In the genomic region with DNA sequence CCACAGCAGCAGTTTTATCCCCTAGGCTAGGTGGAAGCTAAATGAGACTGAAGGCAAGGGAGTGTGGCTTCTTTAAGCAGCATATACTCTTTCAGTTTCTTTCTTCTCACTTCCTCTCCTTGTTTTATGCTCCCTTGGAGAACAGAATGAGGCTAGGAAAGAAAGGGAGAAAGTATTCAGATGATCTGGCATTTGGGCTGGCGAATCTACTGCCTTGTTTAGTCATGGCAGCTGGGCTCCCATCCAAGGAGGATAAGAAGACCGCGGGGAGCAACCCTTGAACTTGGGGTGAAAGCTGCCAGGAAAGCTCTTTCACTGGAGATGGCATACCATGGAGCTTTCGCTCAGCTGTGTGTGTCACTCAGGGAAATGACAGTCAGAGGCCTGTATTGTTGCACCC, we compare ENCODE assay signal across 9 cellular contexts.
A peak's percentile ranks its signal among the peaks of the same experiment; 100 is the strongest.
DNase-seq lines count a peak whose midpoint lies in the region; FAIRE-seq and TF ChIP-seq lines count a peak whose summit lies in the region.
"Had no signal": no experiment of that assay in that cellular context is flagged by ENCODE, and none has a peak within 500 bp of the region (broad histone marks: within the 10 kb centered on the region; RNA-seq: fewer than 3 reads in every experiment).

No MANE protein-coding gene starts in this region.

- no peak overlapping the region for H3K9ac ChIP-seq in keratinocyte (ENCODE audit: control insufficient read depth, extremely low read depth, insufficient read depth, low read length)

- no peaks in the 10 kb centered on the region for H3K9me3 ChIP-seq in Peyer's patch
- no peaks in the 10 kb centered on the region for H3K9me3 ChIP-seq in keratinocyte (ENCODE audit: control insufficient read depth, low read depth, low read length)
- no peaks in the 10 kb centered on the region for H3K9me3 ChIP-seq in effector memory CD4-positive, alpha-beta T cell (ENCODE audit: control insufficient read depth, low read length)

- peak; percentile 84 for FAIRE-seq in keratinocyte (lab: Jason Lieb, UNC)

- in situ Hi-C loops in G401 (cut with HindIII; ENCODE audit: low sequenced_read_pairs) = no loop called here

- peak in 1 of 2 donors; percentile 22 for TF ChIP-seq POLR2A in Peyer's patch (IDR thresholded peaks at IDR 0.05)

- H3K27ac ChIP-seq in Peyer's patch (peak overlapping the region in 2 of 4 donors; percentile 31 to 53), keratinocyte (ENCODE audit: control insufficient read depth, insufficient read depth, low read length) (no peak overlapping the region)
- no peak overlapping the region for H3K27ac ChIP-seq in effector memory CD4-positive, alpha-beta T cell (ENCODE audit: insufficient read depth, low read length, poor library complexity, severe bottlenecking)

- dilution Hi-C loops in keratinocyte (cut with MboI; ENCODE audit: extremely low pct_ligation_motif_present, low sequenced_read_pairs) = no loop called here

- H3K27me3 ChIP-seq in Peyer's patch (no peaks in the 10 kb centered on the region), keratinocyte (ENCODE audit: control insufficient read depth, extremely low read depth, insufficient read depth, low read length) (no peaks in the 10 kb centered on the region)
- H3K27me3 ChIP-seq in effector memory CD4-positive, alpha-beta T cell (replicated peaks; ENCODE audit: control insufficient read depth, insufficient read depth, low read length, poor library complexity, severe bottlenecking) = no peaks in the 10 kb centered on the region

- TF ChIP-seq CTCF in GM10266 (IDR thresholded peaks at IDR 0.05; ENCODE audit: control insufficient read depth, insufficient read depth, low read depth, missing control alignments) (no peak), Peyer's patch (IDR thresholded peaks at IDR 0.05) (no peak), keratinocyte (optimal IDR thresholded peaks at IDR 0.05 in 1 of 3, IDR thresholded peaks at IDR 0.05 in 1 of 3, conservative IDR thresholded peaks at IDR 0.05 in 1 of 3; ENCODE audit: extremely low read depth in 1 of 3, insufficient read depth in 2 of 3, low read length in 3 of 3) (no peak)

- H3K4me3 ChIP-seq in Peyer's patch (no peak overlapping the region), keratinocyte (ENCODE audit: control insufficient read depth in 2 of 3, extremely low read depth in 1 of 3, insufficient read depth in 2 of 3, low read depth in 1 of 3, low read length in 3 of 3) (no peak overlapping the region)
- H3K4me3 ChIP-seq in effector memory CD4-positive, alpha-beta T cell (ENCODE audit: insufficient read depth, low read depth, low read length, poor library complexity, severe bottlenecking) = no peak overlapping the region

- peaks cover 0 to 11% (median 0%) of the 10 kb centered on the region in 4 donors for H3K4me1 ChIP-seq in Peyer's patch
- H3K4me1 ChIP-seq in keratinocyte (ENCODE audit: control insufficient read depth, extremely low read depth, insufficient read depth, low read length) = peaks cover 6% of the 10 kb centered on the region
- no peaks in the 10 kb centered on the region for H3K4me1 ChIP-seq in effector memory CD4-positive, alpha-beta T cell (ENCODE audit: control insufficient read depth, insufficient read depth, low read length, poor library complexity, severe bottlenecking)

- DNase-seq in GM10266 (ENCODE audit: extremely low spot score) (peak; percentile 18), H4 (ENCODE audit: low spot score) (peak; percentile 53), Peyer's patch (peak in 2 of 3 donors; percentile 75 to 89), keratinocyte (ENCODE audit: low read depth, low spot score) (no peak), G401 (ENCODE audit: low spot score) (no peak), COR-L47 (lab: John Stamatoyannopoulos, UW) (no peak), islet precursor cell (no peak)
- DNase-seq in effector memory CD4-positive, alpha-beta T cell = no peak
- DNase-seq: NCI-H1048 had no signal

- H3K36me3 ChIP-seq in Peyer's patch = no peaks in the 10 kb centered on the region
- no peaks in the 10 kb centered on the region for H3K36me3 ChIP-seq in keratinocyte (ENCODE audit: control insufficient read depth in 2 of 2, extremely low read depth in 1 of 2, insufficient read depth in 2 of 2, low read length in 2 of 2)
- H3K36me3 ChIP-seq in effector memory CD4-positive, alpha-beta T cell (ENCODE audit: control insufficient read depth, insufficient read depth, low read length) = no peaks in the 10 kb centered on the region

- peak overlapping the region; percentile 29 for H3K4me2 ChIP-seq in keratinocyte (ENCODE audit: control insufficient read depth, extremely low read depth, insufficient read depth, low read depth, low read length)

- no peaks in the 10 kb centered on the region for H4K20me1 ChIP-seq in keratinocyte (ENCODE audit: control insufficient read depth, extremely low read depth, insufficient read depth, low read length)

- H2AFZ ChIP-seq in keratinocyte (ENCODE audit: control insufficient read depth, low read length) = peak overlapping the region; percentile 15

- no peaks in the 10 kb centered on the region for H3K9me1 ChIP-seq in keratinocyte (ENCODE audit: control insufficient read depth, extremely low read depth, insufficient read depth, low read length)

- H3K79me2 ChIP-seq in keratinocyte (ENCODE audit: control insufficient read depth, insufficient read depth, low read length) = no peaks in the 10 kb centered on the region

Comparison
In these comparisons a context has a peak if more than half of its experiments do, and no peak if none do; other contexts are left out.
1. DNase-seq: peak in GM10266 (single experiment), H4 (single experiment) and Peyer's patch (2 of 3); none in keratinocyte (single experiment), effector memory CD4-positive, alpha-beta T cell (0 of 3), G401 (single experiment), COR-L47 (single experiment) and islet precursor cell (single experiment).